19 cellular contexts compared by ENCODE assay signal in the genomic region with DNA sequence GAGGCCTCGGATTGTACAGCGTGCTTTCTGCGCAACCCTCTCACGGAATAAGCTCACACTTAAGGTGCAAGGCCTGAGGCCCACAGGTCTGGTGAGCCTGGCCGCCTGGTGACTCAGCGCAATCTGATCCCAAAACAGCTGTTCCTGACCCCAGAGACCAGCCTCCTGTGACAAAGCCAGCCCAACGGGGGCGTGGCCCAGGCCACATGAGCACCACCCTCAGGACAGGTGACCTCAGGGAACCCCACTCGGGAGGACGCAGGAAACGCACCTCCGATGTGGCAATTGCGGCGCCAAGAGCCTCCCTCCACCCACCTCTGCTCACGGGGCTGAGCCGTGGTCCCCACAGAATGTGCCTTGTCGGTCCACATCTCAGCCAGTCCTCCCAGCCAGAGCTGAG. TPM values are rescaled to one million over a fixed set of nuclear protein-coding genes. Genes with fewer than 3 reads are reported as not detected.
A peak's percentile ranks its signal among the peaks of the same experiment; 100 is the strongest.
DNase-seq lines count a peak whose midpoint lies in the region; ATAC-seq and TF ChIP-seq lines count a peak whose summit lies in the region.
"Had no signal": no experiment of that assay in that cellular context is flagged by ENCODE, and none has a peak within 500 bp of the region (broad histone marks: within the 10 kb centered on the region; RNA-seq: fewer than 3 reads in every experiment).

No MANE protein-coding gene starts in this region.

- H4K8ac ChIP-seq in H9 (replicated peaks; ENCODE audit: insufficient read length, low read depth, low read length) (no peak overlapping the region), neuronal stem cell (ENCODE audit: low read depth, low read length) (no peak overlapping the region)

- no peak overlapping the region for H4K91ac ChIP-seq in H9 (ENCODE audit: insufficient read length, low read depth, low read length)
- H4K91ac ChIP-seq in neuronal stem cell (ENCODE audit: low read depth, low read length, poor library complexity), result no peak overlapping the region

- H3K9ac ChIP-seq in H9 (ENCODE audit: extremely low read depth, insufficient read length, low read length) (no peak overlapping the region), neuronal stem cell (ENCODE audit: low read depth, low read length, poor library complexity) (no peak overlapping the region)

- peaks cover 39 to 71% (median 66%) of the 10 kb centered on the region in 3 experiments; a peak in 6 of 7 replicates for H3K36me3 Mint-ChIP-seq in H9 (ENCODE audit: insufficient read depth in 1 of 3, low read depth in 3 of 3)

- H2BK20ac ChIP-seq in H9 (ENCODE audit: low read depth, low read length, poor library complexity, severe bottlenecking), result no peak overlapping the region

- H2AFZ ChIP-seq in H9 (ENCODE audit: low read length) (no peak overlapping the region), neuronal stem cell (ENCODE audit: low read length) (no peak overlapping the region)

- no peaks in the 10 kb centered on the region for H3K36me3 ChIP-seq in SJCRH30
- H3K36me3 ChIP-seq in neuronal stem cell (replicated peaks in 1 of 2; ENCODE audit: control insufficient read depth in 2 of 2, insufficient read depth in 2 of 2, low read length in 2 of 2), result no peaks in the 10 kb centered on the region
- no peaks in the 10 kb centered on the region for H3K36me3 ChIP-seq in upper lobe of right lung

- H2BK15ac ChIP-seq in H9 (ENCODE audit: low read depth, low read length), result no peak overlapping the region
- no peak overlapping the region for H2BK15ac ChIP-seq in neuronal stem cell (ENCODE audit: low read length)

- no peak overlapping the region for H2BK5ac ChIP-seq in H9 (ENCODE audit: insufficient read length, low read length)
- H2BK5ac ChIP-seq in neuronal stem cell (ENCODE audit: low read length), result no peak overlapping the region

- no peaks in the 10 kb centered on the region for H3K9me3 Mint-ChIP-seq in H9

- H3K23ac ChIP-seq in H9 (ENCODE audit: insufficient read length, low read depth, low read length) (no peak overlapping the region), neuronal stem cell (ENCODE audit: low read depth, low read length, poor library complexity) (no peak overlapping the region)

- no peak overlapping the region; the same call in 1 of the 2 replicates for H3K14ac ChIP-seq in H9 (ENCODE audit: insufficient read depth, low read length)
- H3K14ac ChIP-seq in neuronal stem cell (ENCODE audit: low read length), result no peak overlapping the region

- no peak overlapping the region; a peak in 1 of 7 replicates for H3K27ac Mint-ChIP-seq in H9

- H2BK12ac ChIP-seq in H9 (ENCODE audit: insufficient read length, low read depth, low read length) (no peak overlapping the region), neuronal stem cell (ENCODE audit: low read length) (peak overlapping the region; percentile 41)

- H4K20me1 ChIP-seq in H9 (ENCODE audit: control insufficient read depth, insufficient read depth, insufficient read length), result no peaks in the 10 kb centered on the region

- intact Hi-C loops in upper lobe of right lung (cut with DNase I), result no loop called here

- WGBS in H9 (ENCODE audit: extremely low coverage, insufficient read length, low lambda C conversion rate), result no CpG with 5 or more reads among the region's 17 CpGs
- WGBS in neuronal stem cell (ENCODE audit: extremely low coverage in 2 of 2, insufficient read length in 2 of 2, insufficient replicate concordance in 1 of 2), 2 donors, result no CpG with 5 or more reads among the region's 17 CpGs

- H3K79me1 ChIP-seq in H9 (ENCODE audit: insufficient read depth, low read depth, low read length, poor library complexity, severe bottlenecking) (no peaks in the 10 kb centered on the region), neuronal stem cell (ENCODE audit: low read depth, low read length) (peaks cover 4% of the 10 kb centered on the region)

- H3K4me2 ChIP-seq in H9 (ENCODE audit: insufficient read depth, insufficient read length, low read length) (no peak overlapping the region), neuronal stem cell (ENCODE audit: insufficient read depth, low read length, poor library complexity, severe bottlenecking) (no peak overlapping the region)

- H3K27me3 Mint-ChIP-seq in H9 (ENCODE audit: low read depth), result no peaks in the 10 kb centered on the region

- H3K18ac ChIP-seq in H9 (ENCODE audit: insufficient read length, low read depth, low read length) (no peak overlapping the region), neuronal stem cell (ENCODE audit: low read length) (no peak overlapping the region)

- H2AK5ac ChIP-seq in H9 (ENCODE audit: insufficient read length, low read length) (no peak overlapping the region), neuronal stem cell (ENCODE audit: low read depth, low read length) (no peak overlapping the region)

- no peaks in the 10 kb centered on the region for H3K23me2 ChIP-seq in H9 (ENCODE audit: insufficient read length, low read depth, low read length, poor library complexity, severe bottlenecking)

- no peak overlapping the region for H3K4me3 Mint-ChIP-seq in H9

- H3K4ac ChIP-seq in H9 (ENCODE audit: low read depth, low read length) (no peak overlapping the region), neuronal stem cell (ENCODE audit: low read length) (no peak overlapping the region)

- no peaks in the 10 kb centered on the region for H3K4me1 ChIP-seq in H9 (ENCODE audit: insufficient read depth, low read length)
- H3K4me1 ChIP-seq in SJCRH30, result 0 out of 2 replicates have a peak, but pooled peaks cover 2% of the 10 kb centered on the region
- no peaks in the 10 kb centered on the region for H3K4me1 ChIP-seq in neuronal stem cell (ENCODE audit: control insufficient read depth in 2 of 2, insufficient read depth in 1 of 2, low read depth in 1 of 2, low read length in 2 of 2)
- H3K4me1 ChIP-seq in upper lobe of right lung, result no peaks in the 10 kb centered on the region

- no peaks in the 10 kb centered on the region for H3K79me2 ChIP-seq in H9 (ENCODE audit: insufficient read depth, low read length)

- no peak for TF ChIP-seq CTCF in H9 (conservative IDR thresholded peaks at IDR 0.05)
- no peak for TF ChIP-seq CTCF in upper lobe of right lung (IDR thresholded peaks at IDR 0.05)

- H3K4me3 ChIP-seq in SJCRH30 (no peak overlapping the region), neuronal stem cell (ENCODE audit: low read length in 2 of 2) (no peak overlapping the region), upper lobe of right lung (no peak overlapping the region)

- H3K9me3 ChIP-seq in H9 (ENCODE audit: control insufficient read depth, low read depth, low read length) (no peaks in the 10 kb centered on the region), SJCRH30 (replicated peaks) (no peaks in the 10 kb centered on the region), neuronal stem cell (replicated peaks in 1 of 2; ENCODE audit: control insufficient read depth in 2 of 2, insufficient read depth in 1 of 2, low read depth in 1 of 2, low read length in 2 of 2) (peaks cover 0 to 4% of the 10 kb centered on the region in 2 donors), upper lobe of right lung (no peaks in the 10 kb centered on the region)

- peak; percentile 88 for DNase-seq in H9
- DNase-seq in SJCRH30, result peak; percentile 47 to 58
- peak; percentile 72 for DNase-seq in iPS-NIHi11 (ENCODE audit: low spot score)
- no peak for DNase-seq in neuronal stem cell (ENCODE audit: low spot score)
- DNase-seq in NCI-H510A (lab: John Stamatoyannopoulos, UW), result no peak
- no peak for DNase-seq in NCI-H1930 (lab: John Stamatoyannopoulos, UW)
- DNase-seq in upper lobe of right lung, result no peak
- DNase-seq: ACHN, COR-L47, HCEC 1CT, Karpas-422, MM.1S, NCI-H1105, NCI-H1694 treated with DMSO at 0.1 percent for 48 hours, NCI-H345, NCI-H526 treated with DMSO at 0.1 percent for 48 hours, SIG-M5 had no signal

- no peaks in the 10 kb centered on the region; a peak in 2 of 4 replicates for H3K4me1 Mint-ChIP-seq in H9

- H4K5ac ChIP-seq in H9 (ENCODE audit: insufficient read length, low read depth, low read length), result no peak overlapping the region

- H2BK120ac ChIP-seq in H9 (ENCODE audit: low read depth, low read length, poor library complexity, severe bottlenecking) (no peak overlapping the region), neuronal stem cell (ENCODE audit: low read depth, low read length) (no peak overlapping the region)

- H3K27ac ChIP-seq in H9 (ENCODE audit: insufficient read length, low read depth, low read length) (no peak overlapping the region), SJCRH30 (no peak overlapping the region), neuronal stem cell (replicated peaks; ENCODE audit: low read length) (no peak overlapping the region), upper lobe of right lung (no peak overlapping the region)

- no peak overlapping the region for H3K56ac ChIP-seq in H9 (ENCODE audit: insufficient read length, low read depth, low read length)

- no peak overlapping the region for H3T11ph ChIP-seq in H9 (ENCODE audit: low read length)

- ATAC-seq in HG03354 (IDR thresholded peaks at IDR 0.05; ENCODE audit: poor library complexity, severe bottlenecking, unreplicated experiment), result no peak
- ATAC-seq in upper lobe of right lung, result no peak

- H3K27me3 ChIP-seq in H9 (ENCODE audit: insufficient read depth, low read length) (no peaks in the 10 kb centered on the region), SJCRH30 (no peaks in the 10 kb centered on the region), neuronal stem cell (ENCODE audit: control insufficient read depth in 3 of 3, insufficient read depth in 3 of 3, low read depth in 1 of 3, low read length in 3 of 3) (no peaks in the 10 kb centered on the region), upper lobe of right lung (no peaks in the 10 kb centered on the region)

RNA-seq across cellular contexts. Expression of gene GRTP1, which starts 26.4 kb away (rescaled TPM):
- total RNA-seq in H9 (2021) (54.8 and 55.0 TPM in 2 replicates), upper lobe of right lung (6.1 TPM)
- 0.89 and 1.2 TPM in 2 replicates for total RNA-seq in SJCRH30 (2014; rRNA removed; shearing (Covaris generic))
- 10.2 TPM for polyA plus RNA-seq in neuronal stem cell (2013, experiment 1 of 2)
- polyA plus RNA-seq in neuronal stem cell (2013, experiment 2 of 2), result 10.0 TPM
- total RNA-seq: RPMI7951 had no signal

RNA-seq across cellular contexts. Expression of gene LAMP1, which starts 40.5 kb away (rescaled TPM):
- total RNA-seq in H9 (2021), result 131 and 139 TPM in 2 replicates
- 62.1 and 62.6 TPM in 2 replicates for total RNA-seq in SJCRH30 (2014; rRNA removed; shearing (Covaris generic))
- polyA plus RNA-seq in neuronal stem cell (2013, experiment 1 of 2), result 43.5 TPM
- 44.0 TPM for polyA plus RNA-seq in neuronal stem cell (2013, experiment 2 of 2)
- total RNA-seq in upper lobe of right lung, result 332 TPM

Comparison
In these comparisons a context has a peak if more than half of its experiments do, and no peak if none do; other contexts are left out.
1. DNase-seq: peak in H9 (single experiment), SJCRH30 (2 of 2) and iPS-NIHi11 (single experiment); none in neuronal stem cell (single experiment), NCI-H510A (single experiment), NCI-H1930 (0 of 2) and upper lobe of right lung (single experiment).